8 cellular contexts compared by ENCODE assay signal in the genomic region with DNA sequence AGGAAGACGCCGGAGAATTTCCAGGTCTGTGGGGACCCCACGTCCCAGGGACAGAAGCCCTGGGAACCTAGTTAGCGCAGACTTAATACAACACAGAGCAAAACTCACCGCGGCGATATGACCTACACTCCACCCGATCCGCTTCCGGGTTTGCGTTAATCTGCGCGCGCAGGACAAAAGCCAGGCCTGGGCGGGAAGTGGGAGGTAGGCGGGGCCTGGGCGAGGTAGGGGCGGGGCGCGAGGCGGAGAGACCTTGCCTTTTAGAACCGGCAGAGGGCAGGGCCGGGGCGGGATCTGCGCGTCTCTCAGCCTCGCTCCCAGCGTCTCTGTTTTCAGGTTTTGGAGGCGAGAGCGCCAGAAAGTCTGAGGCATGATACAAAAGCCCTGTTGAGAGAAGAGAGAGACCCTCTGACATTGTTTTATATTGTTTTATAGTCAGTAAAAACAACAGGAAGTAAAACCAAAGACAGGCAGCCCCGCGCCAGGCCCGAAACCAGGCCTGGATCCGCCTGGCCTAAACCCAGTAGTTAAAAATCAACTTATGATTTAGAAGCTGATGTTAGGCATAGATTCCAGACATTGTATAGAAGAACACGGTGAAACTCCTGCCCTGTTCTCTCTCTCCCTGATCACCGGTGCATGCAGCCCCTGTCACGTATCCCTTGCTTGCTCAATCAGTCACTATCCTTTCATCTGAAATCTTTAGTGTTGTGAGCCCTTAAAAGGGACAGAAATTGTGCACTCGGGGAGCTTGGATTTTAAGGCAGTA. TPM values are rescaled to one million over a fixed set of nuclear protein-coding genes. Genes with fewer than 3 reads are reported as not detected.
DNase-seq lines count a peak whose midpoint lies in the region; ATAC-seq and TF ChIP-seq lines count a peak whose summit lies in the region.

A gene (minus strand): TSS at position 152 of the 769 bp plus-strand sequence. CDS start 19,150 bp downstream, outside the sequence.

- peak; percentile 91 for DNase-seq in LHCN-M2 (ENCODE audit: low read depth)
- peak; percentile 94 for DNase-seq in RPMI7951 (ENCODE audit: low read depth)
- DNase-seq in activated T-helper 1 cell treated with anti-CD3 and anti-CD28 coated beads, Interleukin-2, amount 50 U/mL, for 16 hours (ENCODE audit: low read depth in 1 of 2, low spot score in 1 of 2) = peak; percentile 99
- DNase-seq in fibroblast of gingiva (ENCODE audit: low read depth) = peak; percentile 92
- peak; percentile 97 to 100 (median 98) for DNase-seq in naive thymus-derived CD4-positive, alpha-beta T cell
- DNase-seq in stimulated activated naive B cell treated with anti-CD40 and anti-IgM and Interleukin-4, amounts not matched to agents 10 μg/mL and 1 μg/mL and 100 μg/mL, for 72 hours = peak; percentile 95

- H3F3A ChIP-seq in DOHH2 (ENCODE audit: control insufficient read depth, insufficient read depth) = no peaks in the 10 kb centered on the region

- peak; percentile 62 for TF ChIP-seq CTCF in DOHH2 (IDR thresholded peaks at IDR 0.05; ENCODE audit: low read depth, low read length, poor library complexity, severe bottlenecking)

- peaks cover 4% of the 10 kb centered on the region for H3K36me3 ChIP-seq in DOHH2 (ENCODE audit: control insufficient read depth, low read length)
- peaks cover 0 to 4% (median 0%) of the 10 kb centered on the region in 3 experiments for H3K36me3 ChIP-seq in naive thymus-derived CD4-positive, alpha-beta T cell (ENCODE audit: control insufficient read depth in 2 of 3, insufficient read depth in 3 of 3, low read length in 3 of 3)

- peak within 1 kb of the TSS; percentile 87 for H3K4me2 ChIP-seq in DOHH2 (ENCODE audit: low read length)

- H3K27me3 ChIP-seq in DOHH2 (ENCODE audit: control insufficient read depth, low read length) = no peaks in the 10 kb centered on the region
- H3K27me3 ChIP-seq in naive thymus-derived CD4-positive, alpha-beta T cell (ENCODE audit: control insufficient read depth in 2 of 2, insufficient read depth in 2 of 2, low read length in 2 of 2) = no peaks in the 10 kb centered on the region

- H3K4me1 ChIP-seq in DOHH2 (ENCODE audit: control insufficient read depth, low read length) = peaks cover 14% of the 10 kb centered on the region
- peaks cover 0 to 8% of the 10 kb centered on the region in 2 donors for H3K4me1 ChIP-seq in naive thymus-derived CD4-positive, alpha-beta T cell (ENCODE audit: control insufficient read depth in 2 of 2, insufficient read depth in 2 of 2, low read length in 2 of 2)

- peak within 1 kb of the TSS; percentile 92 to 98 (median 95) for H3K27ac Mint-ChIP-seq in naive thymus-derived CD4-positive, alpha-beta T cell
- peak within 1 kb of the TSS; percentile 98 for H3K27ac Mint-ChIP-seq in stimulated activated naive B cell treated with anti-CD40 and anti-IgM and Interleukin-4, amounts not matched to agents 10 μg/mL and 1 μg/mL and 100 μg/mL, for 72 hours

- ATAC-seq in GM21825 (IDR thresholded peaks at IDR 0.05; ENCODE audit: unreplicated experiment) = peak; percentile 83
- peak; percentile 98 for ATAC-seq in naive thymus-derived CD4-positive, alpha-beta T cell
- ATAC-seq in stimulated activated naive B cell treated with anti-CD40 and anti-IgM and Interleukin-4, amounts not matched to agents 10 μg/mL and 1 μg/mL and 100 μg/mL, for 72 hours (replicated peaks) = peak; percentile 98

- CTCF ChIA-PET in naive thymus-derived CD4-positive, alpha-beta T cell (lab: Charles Lee) = interaction anchor here (0.6 to 1.2 kb wide), 2 partner anchors 12 to 476 kb away, joined by 3 read pairs; no protein-coding TSS in a partner anchor

- peak within 1 kb of the TSS; percentile 85 to 96 (median 93) for H3K4me3 Mint-ChIP-seq in naive thymus-derived CD4-positive, alpha-beta T cell
- H3K4me3 Mint-ChIP-seq in stimulated activated naive B cell treated with anti-CD40 and anti-IgM and Interleukin-4, amounts not matched to agents 10 μg/mL and 1 μg/mL and 100 μg/mL, for 72 hours = peak within 1 kb of the TSS; percentile 89 to 96

- POLR2A ChIA-PET in naive thymus-derived CD4-positive, alpha-beta T cell (lab: Charles Lee) = interaction anchor here (0.6 to 1.3 kb wide), 7 partner anchors 134 to 745 kb away, joined by 3 to 7 read pairs (median 4); a partner anchor contains a TSS

- H3K36me3 Mint-ChIP-seq in naive thymus-derived CD4-positive, alpha-beta T cell = peaks cover 0 to 30% (median 8%) of the 10 kb centered on the region in 5 donors
- peaks cover 2 to 8% of the 10 kb centered on the region in 2 donors for H3K36me3 Mint-ChIP-seq in stimulated activated naive B cell treated with anti-CD40 and anti-IgM and Interleukin-4, amounts not matched to agents 10 μg/mL and 1 μg/mL and 100 μg/mL, for 72 hours

- peak within 1 kb of the TSS; percentile 86 for H3K4me3 ChIP-seq in DOHH2 (ENCODE audit: low read length)
- peak within 1 kb of the TSS; percentile 99 for H3K4me3 ChIP-seq in naive thymus-derived CD4-positive, alpha-beta T cell (ENCODE audit: low read length)

- peaks cover 14 to 32% (median 24%) of the 10 kb centered on the region in 7 donors for H3K4me1 Mint-ChIP-seq in naive thymus-derived CD4-positive, alpha-beta T cell
- H3K4me1 Mint-ChIP-seq in stimulated activated naive B cell treated with anti-CD40 and anti-IgM and Interleukin-4, amounts not matched to agents 10 μg/mL and 1 μg/mL and 100 μg/mL, for 72 hours = peaks cover 13 to 28% of the 10 kb centered on the region in 2 donors

- H3K79me2 ChIP-seq in DOHH2 (ENCODE audit: control insufficient read depth, low read length) = peaks cover 23% of the 10 kb centered on the region

- H3K9me3 ChIP-seq in DOHH2 (ENCODE audit: control insufficient read depth, insufficient read depth, low read length) = 0 out of 2 replicates have a peak, but pooled peaks cover 3% of the 10 kb centered on the region
- no peaks in the 10 kb centered on the region for H3K9me3 ChIP-seq in naive thymus-derived CD4-positive, alpha-beta T cell (ENCODE audit: control insufficient read depth in 2 of 3, low read length in 3 of 3)

- peak within 1 kb of the TSS; percentile 31 for H3K27ac ChIP-seq in DOHH2 (ENCODE audit: low read depth, low read length)
- H3K27ac ChIP-seq in naive thymus-derived CD4-positive, alpha-beta T cell (ENCODE audit: low read depth, low read length) = peak within 1 kb of the TSS; percentile 95

- peaks cover 0 to 14% (median 0%) of the 10 kb centered on the region in 11 donors for H3K9me3 Mint-ChIP-seq in naive thymus-derived CD4-positive, alpha-beta T cell
- H3K9me3 Mint-ChIP-seq in stimulated activated naive B cell treated with anti-CD40 and anti-IgM and Interleukin-4, amounts not matched to agents 10 μg/mL and 1 μg/mL and 100 μg/mL, for 72 hours = no peaks in the 10 kb centered on the region

- H3K27me3 Mint-ChIP-seq in naive thymus-derived CD4-positive, alpha-beta T cell = no peaks in the 10 kb centered on the region
- H3K27me3 Mint-ChIP-seq in stimulated activated naive B cell treated with anti-CD40 and anti-IgM and Interleukin-4, amounts not matched to agents 10 μg/mL and 1 μg/mL and 100 μg/mL, for 72 hours = no peaks in the 10 kb centered on the region

- intact Hi-C loops in naive thymus-derived CD4-positive, alpha-beta T cell (cut with micrococcal nuclease) = loop anchor here (1.0 to 10.0 kb wide), 22 partner anchors 13 to 640 kb away; a partner anchor contains a TSS

- H3K9me2 ChIP-seq in DOHH2 (replicated peaks; ENCODE audit: control insufficient read depth, low read length) = no peaks in the 10 kb centered on the region

- H4K20me1 ChIP-seq in DOHH2 (ENCODE audit: control insufficient read depth, insufficient read depth, low read depth, low read length) = no peaks in the 10 kb centered on the region

RNA-seq across cellular contexts. Expression of the gene that starts here (rescaled TPM):
- total RNA-seq in LHCN-M2 (2014; rRNA removed) = 10.8 and 11.5 TPM in 2 replicates
- polyA plus RNA-seq in LHCN-M2 (2012) = 4.3 TPM
- 7.7 and 8.4 TPM in 2 replicates for total RNA-seq in RPMI7951 (2014; rRNA removed; shearing (Covaris generic))
- total RNA-seq in naive thymus-derived CD4-positive, alpha-beta T cell = 10 to 100 TPM; 23.4 to 56.0 (median 36.8) TPM
- 10 to 100 TPM; 32.6 to 43.5 TPM for polyA plus RNA-seq in naive thymus-derived CD4-positive, alpha-beta T cell

Comparison
In these comparisons a context has a peak if more than half of its experiments do, and no peak if none do; other contexts are left out.
1. Peak in every context shown above with its lines: DNase-seq, ATAC-seq, H3K4me3 ChIP-seq and H3K27ac ChIP-seq.